8 cellular contexts compared by ENCODE assay signal in genomic region chr15:34223904-34224596, GRCh38. TPM values are rescaled to one million over a fixed set of nuclear protein-coding genes. Genes with fewer than 3 reads are reported as not detected.
DNase-seq lines count a peak whose midpoint lies in the region; TF ChIP-seq lines count a peak whose summit lies in the region.

No MANE protein-coding gene starts in this region.

- H3K4me1 ChIP-seq in esophagus muscularis mucosa: peaks cover 17 to 25% (median 22%) of the 10 kb centered on the region in 4 donors

- H3K4me3 ChIP-seq in esophagus muscularis mucosa: peak overlapping the region; percentile 60 to 84 (median 73)

- no peaks in the 10 kb centered on the region for H3K9me3 ChIP-seq in esophagus muscularis mucosa

- peaks cover 4% of the 10 kb centered on the region for H3K9me3 Mint-ChIP-seq in activated naive CD4-positive, alpha-beta T cell treated with anti-CD3 and anti-CD28 coated beads, Interleukin-2, amount 50 U/mL, for 24 hours
- H3K9me3 Mint-ChIP-seq in nephron progenitor cell: no peaks in the 10 kb centered on the region

- peak overlapping the region; percentile 98 for H3K4me3 Mint-ChIP-seq in activated naive CD4-positive, alpha-beta T cell treated with anti-CD3 and anti-CD28 coated beads, Interleukin-2, amount 50 U/mL, for 24 hours
- H3K4me3 Mint-ChIP-seq in nephron progenitor cell: peak overlapping the region; percentile 97

- H3K36me3 Mint-ChIP-seq in activated naive CD4-positive, alpha-beta T cell treated with anti-CD3 and anti-CD28 coated beads, Interleukin-2, amount 50 U/mL, for 24 hours: peaks cover 10% of the 10 kb centered on the region
- H3K36me3 Mint-ChIP-seq in nephron progenitor cell (ENCODE audit: low read depth): peaks cover 22% of the 10 kb centered on the region

- WGBS in esophagus muscularis mucosa: 59% methylated on average over 24 of the region's 24 CpGs

- peaks cover 18 to 25% (median 19%) of the 10 kb centered on the region in 4 donors for H3K36me3 ChIP-seq in esophagus muscularis mucosa

- H3K27ac ChIP-seq in esophagus muscularis mucosa (replicated peaks in 1 of 4): peak overlapping the region; percentile 83 to 90 (median 86)

- no peak for DNase-seq in activated naive CD4-positive, alpha-beta T cell (lab: John Stamatoyannopoulos, UW)
- DNase-seq in SK-N-DZ (ENCODE audit: low spot score): peak; percentile 24
- no peak for DNase-seq in esophagus muscularis mucosa (ENCODE audit: extremely low spot score)
- DNase-seq in nephron progenitor cell: no peak
- no peak for DNase-seq in GM13977 (ENCODE audit: low spot score)
- DNase-seq in NCI-H526 (lab: John Stamatoyannopoulos, UW): no peak
- DNase-seq in HuH-7.5 (ENCODE audit: low spot score): no peak

- peak overlapping the region; percentile 100 for H3K27ac Mint-ChIP-seq in activated naive CD4-positive, alpha-beta T cell treated with anti-CD3 and anti-CD28 coated beads, Interleukin-2, amount 50 U/mL, for 24 hours
- H3K27ac Mint-ChIP-seq in nephron progenitor cell: peak overlapping the region; percentile 99

- H3K27me3 ChIP-seq in esophagus muscularis mucosa: no peaks in the 10 kb centered on the region

- in situ Hi-C loops in GM13977 (cut with MboI; ENCODE audit: low pct_unique_long_range_greater_than_20kb, low sequenced_read_pairs, unreplicated experiment): loop anchor here (25.0 kb wide), 1 partner anchor 112 kb away; the partner anchor contains the start of genes EMC7 and PGBD4

- peaks cover 22% of the 10 kb centered on the region for H3K4me1 Mint-ChIP-seq in activated naive CD4-positive, alpha-beta T cell treated with anti-CD3 and anti-CD28 coated beads, Interleukin-2, amount 50 U/mL, for 24 hours
- peaks cover 26% of the 10 kb centered on the region for H3K4me1 Mint-ChIP-seq in nephron progenitor cell

- peaks cover 1% of the 10 kb centered on the region for H3K27me3 Mint-ChIP-seq in activated naive CD4-positive, alpha-beta T cell treated with anti-CD3 and anti-CD28 coated beads, Interleukin-2, amount 50 U/mL, for 24 hours
- H3K27me3 Mint-ChIP-seq in nephron progenitor cell (ENCODE audit: low read depth, poor library complexity): peaks cover 4% of the 10 kb centered on the region

- TF ChIP-seq EP300 in esophagus muscularis mucosa (IDR thresholded peaks at IDR 0.05): no peak

- TF ChIP-seq POLR2A in esophagus muscularis mucosa (IDR thresholded peaks at IDR 0.05; ENCODE audit: low read depth): no peak

- intact Hi-C loops in esophagus muscularis mucosa (cut with DNase I): loop anchor here (5.0 to 10.0 kb wide), 2 partner anchors 118 to 761 kb away; partner anchors contain the start of genes NOP10, NUTM1 and ZNF770

- TF ChIP-seq CTCF in esophagus muscularis mucosa (IDR thresholded peaks at IDR 0.05) (no peak), nephron progenitor cell (IDR thresholded peaks at IDR 0.05) (no peak), GM13977 (IDR thresholded peaks at IDR 0.05; ENCODE audit: extremely low read depth, insufficient read depth, missing control alignments) (no peak)

RNA-seq across cellular contexts. Expression of gene EMC4, which starts 0.8 kb away (rescaled TPM):
- 212 and 269 TPM in 2 replicates for polyA plus RNA-seq in SK-N-DZ (2014; cell fraction: cytosol; rRNA removed)
- polyA plus RNA-seq in SK-N-DZ (2014; cell fraction: nucleus; rRNA removed): 91.0 and 140 TPM in 2 replicates
- 100 to 1,000 TPM; 121 to 155 (median 133) TPM for total RNA-seq in esophagus muscularis mucosa

RNA-seq across cellular contexts. Expression of gene KATNBL1, which starts 14.2 kb away (rescaled TPM):
- polyA plus RNA-seq in SK-N-DZ (2014; cell fraction: cytosol; rRNA removed): 66.1 and 82.3 TPM in 2 replicates
- polyA plus RNA-seq in SK-N-DZ (2014; cell fraction: nucleus; rRNA removed): 115 and 131 TPM in 2 replicates
- total RNA-seq in esophagus muscularis mucosa: 10 to 100 TPM; 29.9 to 61.9 (median 32.8) TPM
